ENCODE assay signal across 8 cellular contexts in genomic region chr11:11620966-11621880, GRCh38. TPM values are rescaled to one million over a fixed set of nuclear protein-coding genes. Genes with fewer than 3 reads are reported as not detected.
DNase-seq lines count a peak whose midpoint lies in the region; ATAC-seq and TF ChIP-seq lines count a peak whose summit lies in the region.

No MANE protein-coding gene starts in this region.

- H3K36me3 ChIP-seq in sigmoid colon = no peaks in the 10 kb centered on the region

- intact Hi-C loops in sigmoid colon (cut with DNase I) = loop anchor here (2.0 to 5.0 kb wide), 4 partner anchors 54 to 689 kb away; no protein-coding TSS in a partner anchor

- peak; percentile 29 for ATAC-seq in GM21447 (IDR thresholded peaks at IDR 0.05; ENCODE audit: unreplicated experiment)
- ATAC-seq in activated naive CD8-positive, alpha-beta T cell treated with anti-CD3 and anti-CD28 coated beads, Interleukin-2, amount 10 ng/mL, durations not matched to agents 7 days and 5 days (ENCODE audit: low read depth) = peak; percentile 10

- H3K4me1 Mint-ChIP-seq in activated naive CD8-positive, alpha-beta T cell treated with anti-CD3 and anti-CD28 coated beads, Interleukin-2, amount 10 ng/mL, durations not matched to agents 7 days and 5 days = peaks cover 9% of the 10 kb centered on the region

- peaks cover 0 to 59% (median 51%) of the 10 kb centered on the region in 4 donors for H3K4me1 ChIP-seq in sigmoid colon

- H3K9me3 ChIP-seq in sigmoid colon = no peaks in the 10 kb centered on the region

- peak; percentile 6 for DNase-seq in GDM1 (lab: John Stamatoyannopoulos, UW)
- DNase-seq in NB4 (ENCODE audit: low read depth) = peak; percentile 4
- DNase-seq in activated naive CD8-positive, alpha-beta T cell treated with anti-CD3 and anti-CD28 coated beads, Interleukin-2, amount 10 ng/mL, durations not matched to agents 7 days and 5 days = peak; percentile 53
- DNase-seq in hepatic stellate cell (ENCODE audit: low spot score) = peak; percentile 13
- peak; percentile 78 for DNase-seq in sigmoid colon
- DNase-seq in OCI-M2 (lab: John Stamatoyannopoulos, UW; ENCODE audit: unreplicated experiment) = no peak
- no peak for DNase-seq in NCI-H1694 treated with DMSO at 0.1 percent for 48 hours (lab: John Stamatoyannopoulos, UW)

- TF ChIP-seq POLR2A in NB4 (IDR thresholded peaks at IDR 0.05; ENCODE audit: extremely low read depth, insufficient read length) (no peak), sigmoid colon (IDR thresholded peaks at IDR 0.05) (no peak)

- H3K4me3 ChIP-seq in NB4 (ENCODE audit: low read depth, low read length) (no peak overlapping the region), sigmoid colon (peak overlapping the region; percentile 64 to 85 (median 77))

- TF ChIP-seq EP300 in sigmoid colon (IDR thresholded peaks at IDR 0.05) = no peak

- 1% methylated on average over 73 of the region's 73 CpGs for WGBS in sigmoid colon, 2 donors

- no peak overlapping the region for H3K27ac Mint-ChIP-seq in activated naive CD8-positive, alpha-beta T cell treated with anti-CD3 and anti-CD28 coated beads, Interleukin-2, amount 10 ng/mL, durations not matched to agents 7 days and 5 days

- POLR2A ChIA-PET in activated naive CD8-positive, alpha-beta T cell treated with anti-CD3 and anti-CD28 coated beads, Interleukin-2, amount 10 ng/mL, durations not matched to agents 7 days and 5 days (lab: Charles Lee) = interaction anchor here (0.8 kb wide), 1 partner anchor 52 kb away, joined by 5 read pairs; no protein-coding TSS in a partner anchor

- peak overlapping the region; percentile 85 to 93 (median 88) for H3K27ac ChIP-seq in sigmoid colon

- H3K4me3 Mint-ChIP-seq in activated naive CD8-positive, alpha-beta T cell treated with anti-CD3 and anti-CD28 coated beads, Interleukin-2, amount 10 ng/mL, durations not matched to agents 7 days and 5 days = peak overlapping the region; percentile 82

- H3K36me3 Mint-ChIP-seq in activated naive CD8-positive, alpha-beta T cell treated with anti-CD3 and anti-CD28 coated beads, Interleukin-2, amount 10 ng/mL, durations not matched to agents 7 days and 5 days = no peaks in the 10 kb centered on the region

- no peaks in the 10 kb centered on the region for H3K27me3 ChIP-seq in sigmoid colon

- TF ChIP-seq CTCF in NB4 (IDR thresholded peaks at IDR 0.05; ENCODE audit: low read depth, low read length) (no peak), sigmoid colon (IDR thresholded peaks at IDR 0.05) (peak in 1 of 4 experiments; percentile 18)

- H3K27me3 Mint-ChIP-seq in activated naive CD8-positive, alpha-beta T cell treated with anti-CD3 and anti-CD28 coated beads, Interleukin-2, amount 10 ng/mL, durations not matched to agents 7 days and 5 days = peaks cover 48% of the 10 kb centered on the region

- no peaks in the 10 kb centered on the region for H3K9me3 Mint-ChIP-seq in activated naive CD8-positive, alpha-beta T cell treated with anti-CD3 and anti-CD28 coated beads, Interleukin-2, amount 10 ng/mL, durations not matched to agents 7 days and 5 days

RNA-seq across cellular contexts. Expression of gene GALNT18, which starts 0.6 kb away (rescaled TPM):
- total RNA-seq in activated naive CD8-positive, alpha-beta T cell treated with anti-CD3 and anti-CD28 coated beads, Interleukin-2, amount 10 ng/mL, durations not matched to agents 7 days and 5 days = 1 to 10 TPM; 1.7 to 2.0 TPM
- 10 to 100 TPM; 34.9 to 48.6 (median 39.8) TPM for total RNA-seq in sigmoid colon
- polyA plus RNA-seq in sigmoid colon = 10 to 100 TPM in 1 of 3 donors, 1 to 10 TPM in 1, under 1 TPM in 1; 0.92 to 11.1 (median 2.4) TPM

Comparison
In these comparisons a context has a peak if more than half of its experiments do, and no peak if none do; other contexts are left out.
1. DNase-seq: peak in GDM1 (single experiment), NB4 (single experiment), activated naive CD8-positive, alpha-beta T cell treated with anti-CD3 and anti-CD28 coated beads, Interleukin-2, amount 10 ng/mL, durations not matched to agents 7 days and 5 days (single experiment), hepatic stellate cell (single experiment) and sigmoid colon (single experiment); none in OCI-M2 (single experiment) and NCI-H1694 treated with DMSO at 0.1 percent for 48 hours (single experiment).
2. RNA of gene GALNT18, which starts 0.6 kb away (total RNA-seq): 34.9 to 48.6 TPM in sigmoid colon; 1.7 to 2.0 TPM in activated naive CD8-positive, alpha-beta T cell treated with anti-CD3 and anti-CD28 coated beads, Interleukin-2, amount 10 ng/mL, durations not matched to agents 7 days and 5 days; every median in the first group is over 10 times any median in the second.